ENCODE assay signal across 24 cellular contexts in the genomic region with DNA sequence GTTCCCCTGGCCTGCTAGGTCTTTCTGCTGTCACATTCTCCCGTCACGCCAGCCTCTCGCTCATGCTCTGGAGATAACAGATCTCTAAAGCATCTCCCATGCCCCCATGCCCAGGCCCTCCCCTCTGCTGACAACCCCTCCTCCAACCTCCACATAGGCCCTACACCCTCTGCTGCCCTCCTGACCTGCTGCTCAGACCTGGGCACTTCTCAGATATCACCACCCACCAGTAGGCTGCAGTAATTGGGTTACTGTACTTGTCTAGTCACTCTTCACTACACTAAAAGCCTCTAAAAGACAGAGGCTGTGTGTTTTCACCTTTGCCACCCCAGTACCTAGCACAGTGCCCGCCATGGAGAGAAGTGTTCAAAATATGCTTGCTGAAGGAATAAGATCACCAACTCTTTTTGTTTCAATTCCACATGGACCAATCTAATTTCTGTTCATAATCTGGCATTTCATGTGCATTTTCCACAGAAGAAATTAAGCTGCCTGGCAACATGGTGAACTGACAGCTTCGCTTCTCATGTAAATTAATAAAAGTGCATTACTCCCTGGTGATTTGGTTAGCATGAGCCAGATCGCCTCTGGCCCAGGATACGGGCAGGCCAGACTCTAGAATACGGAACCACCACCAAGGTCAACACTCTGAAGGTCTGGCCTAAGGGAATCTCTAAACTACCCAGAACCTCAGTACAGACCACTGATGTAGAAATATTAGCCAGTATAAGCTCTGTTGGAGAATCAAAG. TPM values are rescaled to one million over a fixed set of nuclear protein-coding genes. Genes with fewer than 3 reads are reported as not detected.
DNase-seq lines count a peak whose midpoint lies in the region; ATAC-seq and TF ChIP-seq lines count a peak whose summit lies in the region.
"Had no signal": no experiment of that assay in that cellular context is flagged by ENCODE, and none has a peak within 500 bp of the region (broad histone marks: within the 10 kb centered on the region; RNA-seq: fewer than 3 reads in every experiment).

No MANE protein-coding gene starts in this region.

- H3K27me3 Mint-ChIP-seq in CD14-positive monocyte (ENCODE audit: low read depth in 3 of 3) (peaks cover 0 to 2% (median 0%) of the 10 kb centered on the region in 3 donors), immature natural killer cell (ENCODE audit: low read depth in 3 of 3) (peaks cover 0 to 4% (median 0%) of the 10 kb centered on the region in 3 donors)
- H3K27me3 Mint-ChIP-seq: activated CD8-positive, alpha-beta memory T cell treated with anti-CD3 and anti-CD28 coated beads, Interleukin-2, amount 10 ng/mL, durations not matched to agents 7 days and 5 days; brain; naive B cell had no signal

- H3K36me3 Mint-ChIP-seq in CD14-positive monocyte = peaks cover 81 to 86% of the 10 kb centered on the region in 2 donors
- peaks cover 14 to 54% (median 33%) of the 10 kb centered on the region in 3 donors for H3K36me3 Mint-ChIP-seq in immature natural killer cell

- H3K27me3 ChIP-seq in BE2C (no peaks in the 10 kb centered on the region), tibial artery (no peaks in the 10 kb centered on the region), WERI-Rb-1 (ENCODE audit: insufficient read depth, low read depth, severe bottlenecking) (no peaks in the 10 kb centered on the region)
- H3K27me3 ChIP-seq: adrenal gland, ovary, stomach had no signal

- intact Hi-C loops in CD14-positive monocyte (cut with micrococcal nuclease) = no loop called here
- intact Hi-C loops in tibial artery (cut with DNase I; ENCODE audit: low total_unique reads) = no loop called here

- H3K4me1 Mint-ChIP-seq in CD14-positive monocyte = no peaks in the 10 kb centered on the region
- H3K4me1 Mint-ChIP-seq in immature natural killer cell = peaks cover 7 to 39% of the 10 kb centered on the region in 2 donors

- H3K4me3 Mint-ChIP-seq in CD14-positive monocyte = no peak overlapping the region
- no peak overlapping the region for H3K4me3 Mint-ChIP-seq in immature natural killer cell
- H3K4me3 Mint-ChIP-seq: activated CD8-positive, alpha-beta memory T cell treated with anti-CD3 and anti-CD28 coated beads, Interleukin-2, amount 10 ng/mL, durations not matched to agents 7 days and 5 days; brain had no signal

- no peak for ATAC-seq in HG02852 (IDR thresholded peaks at IDR 0.05; ENCODE audit: unreplicated experiment)
- ATAC-seq: activated CD8-positive, alpha-beta memory T cell treated with anti-CD3 and anti-CD28 coated beads, Interleukin-2, amount 10 ng/mL, durations not matched to agents 7 days and 5 days; right cardiac atrium had no signal

- peaks cover 19% of the 10 kb centered on the region for H3K4me1 ChIP-seq in BE2C
- no peaks in the 10 kb centered on the region for H3K4me1 ChIP-seq in tibial artery
- H3K4me1 ChIP-seq: adrenal gland had no signal

- H3K4me3 ChIP-seq in BE2C (ENCODE audit: low read depth, low read length) = no peak overlapping the region
- no peak overlapping the region for H3K4me3 ChIP-seq in tibial artery
- no peak overlapping the region for H3K4me3 ChIP-seq in WERI-Rb-1 (ENCODE audit: low read depth, low read length)
- H3K4me3 ChIP-seq: adrenal gland, ovary, stomach had no signal

- H3K27ac Mint-ChIP-seq in CD14-positive monocyte (peak overlapping the region in 5 of 7 donors; percentile 2 to 50 (median 37)), immature natural killer cell (peak overlapping the region in 4 of 6 donors; percentile 21 to 59 (median 38))
- H3K27ac Mint-ChIP-seq: activated CD8-positive, alpha-beta memory T cell treated with anti-CD3 and anti-CD28 coated beads, Interleukin-2, amount 10 ng/mL, durations not matched to agents 7 days and 5 days had no signal

- DNase-seq in BE2C (peak; percentile 70), CD14-positive monocyte (ENCODE audit: low spot score) (no peak), SK-N-DZ (ENCODE audit: low spot score) (peak; percentile 68), immature natural killer cell (no peak), tibial artery (no peak), WERI-Rb-1 (no peak)
- DNase-seq: activated CD8-positive, alpha-beta memory T cell treated with anti-CD3 and anti-CD28 coated beads, Interleukin-2, amount 10 ng/mL, durations not matched to agents 7 days and 5 days; COR-L47; GF-D8; head of caudate nucleus; MM.1S; naive B cell; NCI-H1436; OCI-M1; ovary; right cardiac atrium; stimulated activated CD4-positive, alpha-beta T cell treated with anti-CD3 and anti-CD28 coated beads, Interleukin-4, amount 100 ng/mL, for 24 hours; stomach; SW 1271; trophoblast cell had no signal

- H3K36me3 ChIP-seq in BE2C (peaks cover 83% of the 10 kb centered on the region), tibial artery (peaks cover 56 to 90% (median 65%) of the 10 kb centered on the region in 3 donors), WERI-Rb-1 (peaks cover 7% of the 10 kb centered on the region; the same call in 1 of the 2 replicates)
- H3K36me3 ChIP-seq: ovary had no signal

- H3K9me3 Mint-ChIP-seq in CD14-positive monocyte (no peaks in the 10 kb centered on the region), immature natural killer cell (no peaks in the 10 kb centered on the region)
- H3K9me3 Mint-ChIP-seq: brain, naive B cell had no signal

- H3K9me3 ChIP-seq in BE2C (no peaks in the 10 kb centered on the region), tibial artery (no peaks in the 10 kb centered on the region), WERI-Rb-1 (ENCODE audit: severe bottlenecking) (no peaks in the 10 kb centered on the region)
- H3K9me3 ChIP-seq: adrenal gland, ovary, stomach had no signal

- no peak overlapping the region for H3K27ac ChIP-seq in tibial artery
- H3K27ac ChIP-seq in WERI-Rb-1 = no peak overlapping the region
- H3K27ac ChIP-seq: adrenal gland, epithelial cell of prostate, ovary, stomach had no signal

- TF ChIP-seq CTCF in BE2C (IDR thresholded peaks at IDR 0.05; ENCODE audit: low read depth, low read length) (peak; percentile 28; the same call in 1 of the 2 replicates), CD14-positive monocyte (IDR thresholded peaks at IDR 0.05) (no peak), tibial artery (IDR thresholded peaks at IDR 0.05) (no peak), WERI-Rb-1 (IDR thresholded peaks at IDR 0.05; ENCODE audit: low read depth, low read length) (no peak)

RNA-seq across cellular contexts. Expression of gene LBR, which starts 20.7 kb away (rescaled TPM):
- polyA plus RNA-seq in BE2C (2012; ENCODE audit: insufficient read depth, insufficient read length, low read depth) = 34.2 TPM
- polyA plus RNA-seq in CD14-positive monocyte = 100 to 1,000 TPM; 100 to 125 TPM
- polyA plus RNA-seq in SK-N-DZ (2014; cell fraction: cytosol; rRNA removed) = 126 and 130 TPM in 2 replicates
- 78.0 and 98.0 TPM in 2 replicates for polyA plus RNA-seq in SK-N-DZ (2014; cell fraction: nucleus; rRNA removed)
- 100 to 1,000 TPM in 2 of 3 donors, 10 to 100 TPM in 1; 100.0 to 136 (median 117) TPM for polyA plus RNA-seq in immature natural killer cell

Comparison
In these comparisons a context has a peak if more than half of its experiments do, and no peak if none do; other contexts are left out.
1. DNase-seq: peak in BE2C (single experiment) and SK-N-DZ (single experiment); none in CD14-positive monocyte (single experiment), immature natural killer cell (0 of 3), tibial artery (0 of 2) and WERI-Rb-1 (single experiment).